19 cellular contexts compared by ENCODE assay signal in genomic region chr17:16877102-16877501, GRCh38.
DNase-seq lines count a peak whose midpoint lies in the region; FAIRE-seq and TF ChIP-seq lines count a peak whose summit lies in the region.
"Had no signal": no experiment of that assay in that cellular context is flagged by ENCODE, and none has a peak within 500 bp of the region (broad histone marks: within the 10 kb centered on the region; RNA-seq: fewer than 3 reads in every experiment).

No MANE protein-coding gene starts in this region.

- no peak for FAIRE-seq in bronchial epithelial cell (lab: Jason Lieb, UNC)
- FAIRE-seq: G401.6, GM12892 had no signal

- TF ChIP-seq POLR2A in testis (IDR thresholded peaks at IDR 0.05): no peak

- H3K27me3 ChIP-seq in bronchial epithelial cell (ENCODE audit: control insufficient read depth, insufficient read depth, low read length) (no peaks in the 10 kb centered on the region), testis (no peaks in the 10 kb centered on the region)

- no peaks in the 10 kb centered on the region for H3K27me3 Mint-ChIP-seq in neural crest cell (ENCODE audit: low read depth)

- no peak overlapping the region for H3K4me3 ChIP-seq in HEK293 (ENCODE audit: low read depth, low read length)
- no peak overlapping the region for H3K4me3 ChIP-seq in bronchial epithelial cell (ENCODE audit: low read depth, low read length)
- H3K4me3 ChIP-seq in testis: no peak overlapping the region
- H3K4me3 ChIP-seq: PC-9 had no signal

- H3K9me3 Mint-ChIP-seq in neural crest cell: peaks cover 5% of the 10 kb centered on the region

- H3K4me1 Mint-ChIP-seq in neural crest cell: no peaks in the 10 kb centered on the region
- H3K4me1 Mint-ChIP-seq: H9 had no signal

- 70 to 81% methylated on average over 1 of the region's 1 CpG for WGBS in testis, 2 donors

- no peak overlapping the region for H3K4me3 Mint-ChIP-seq in neural crest cell
- H3K4me3 Mint-ChIP-seq: H9 had no signal

- H3K27ac ChIP-seq in HEK293 (ENCODE audit: extremely low read depth, low read depth, low read length) (no peak overlapping the region), testis (no peak overlapping the region)
- H3K27ac ChIP-seq: PC-9 had no signal

- CTCF ChIA-PET in HEK293 (lab: Yijun Ruan, JAX): interaction anchor here (0.8 kb wide), 1 partner anchor 43 kb away, joined by 4 read pairs; no protein-coding TSS in a partner anchor

- H3K9me3 ChIP-seq in HEK293 (ENCODE audit: control insufficient read depth, insufficient read depth, low read depth, low read length): no peaks in the 10 kb centered on the region
- no peaks in the 10 kb centered on the region for H3K9me3 ChIP-seq in testis

- TF ChIP-seq CTCF in HEK293 (tag by site-specific recombination; IDR thresholded peaks at IDR 0.05): no peak
- TF ChIP-seq CTCF in bronchial epithelial cell (IDR thresholded peaks at IDR 0.05; ENCODE audit: insufficient read depth, low read length, severe bottlenecking): no peak
- no peak for TF ChIP-seq CTCF in neural crest cell (conservative IDR thresholded peaks at IDR 0.05)
- TF ChIP-seq CTCF in testis (IDR thresholded peaks at IDR 0.05): no peak

- H3K36me3 ChIP-seq in HEK293 (ENCODE audit: control insufficient read depth in 2 of 2, insufficient read depth in 1 of 2, low read length in 2 of 2): no peaks in the 10 kb centered on the region
- no peaks in the 10 kb centered on the region for H3K36me3 ChIP-seq in bronchial epithelial cell (ENCODE audit: control insufficient read depth, insufficient read depth, low read length)
- H3K36me3 ChIP-seq in testis (ENCODE audit: low read depth, missing control alignments): no peaks in the 10 kb centered on the region

- intact Hi-C loops in testis (cut with DNase I; ENCODE audit: low total_unique reads): no loop called here

- peak; percentile 33 for DNase-seq in A172 (ENCODE audit: low spot score)
- peak; percentile 9 for DNase-seq in bronchial epithelial cell (ENCODE audit: low read depth)
- no peak for DNase-seq in neural crest cell (ENCODE audit: low read depth, low spot score)
- no peak for DNase-seq in SKM-1 treated with dmso at 0.1 percent for 144 hours (lab: John Stamatoyannopoulos, UW; ENCODE audit: unreplicated experiment)
- no peak for DNase-seq in amygdala (lab: John Stamatoyannopoulos, UW)
- no peak for DNase-seq in testis
- DNase-seq in stimulated activated CD4-positive, alpha-beta T cell treated with anti-CD3 and anti-CD28 coated beads, Interleukin-15, amount 100 ng/mL, for 24 hours: no peak
- DNase-seq: AML-193, Caco-2, DMS53, H9, NCI-H146, NCI-H2081 treated with DMSO at 0.1 percent for 48 hours, NCI-H2227 treated with DMSO at 0.1 percent for 48 hours, NCI-H69, PC-9 had no signal

- H3K4me1 ChIP-seq in HEK293 (ENCODE audit: control insufficient read depth, insufficient read depth, low read length): no peaks in the 10 kb centered on the region
- no peaks in the 10 kb centered on the region for H3K4me1 ChIP-seq in testis
- H3K4me1 ChIP-seq: Caco-2 had no signal

- POLR2A ChIA-PET in HEK293 (lab: Yijun Ruan, JAX): interaction anchor here (0.6 kb wide), 1 partner anchor 102 kb away, joined by 6 read pairs; no protein-coding TSS in a partner anchor

- no peaks in the 10 kb centered on the region for H3K36me3 Mint-ChIP-seq in neural crest cell (ENCODE audit: low read depth)

- H3K27ac Mint-ChIP-seq in neural crest cell (ENCODE audit: unreplicated experiment): peak overlapping the region; percentile 35
- H3K27ac Mint-ChIP-seq: H9 had no signal

TF ChIP-seq in HEK293, 187 proteins besides CTCF, POLR2A, EP300 and RAD21:
- TF ChIP-seq ZNF677 (tag by site-specific recombination; IDR thresholded peaks at IDR 0.05): no peak
- no peak for TF ChIP-seq SP3 (tag by site-specific recombination; IDR thresholded peaks at IDR 0.05)
- peak; percentile 55 for TF ChIP-seq SETDB1 (IDR thresholded peaks at IDR 0.05; ENCODE audit: insufficient read length, low read length)
- TF ChIP-seq ZBTB10 (tag by site-specific recombination; IDR thresholded peaks at IDR 0.05): no peak
- TF ChIP-seq SCRT1 (tag by site-specific recombination; IDR thresholded peaks at IDR 0.05; ENCODE audit: borderline replicate concordance): no peak
- TF ChIP-seq ZBTB20 (tag by site-specific recombination; IDR thresholded peaks at IDR 0.05): no peak
- TF ChIP-seq ZBTB44 (tag by site-specific recombination; IDR thresholded peaks at IDR 0.05): no peak
- no peak for TF ChIP-seq ZNF48 (tag by site-specific recombination; IDR thresholded peaks at IDR 0.05)
- TF ChIP-seq ZBTB11 (tag by site-specific recombination; conservative IDR thresholded peaks at IDR 0.05; ENCODE audit: low read depth): no peak

Comparison
In these comparisons a context has a peak if more than half of its experiments do, and no peak if none do; other contexts are left out.
1. DNase-seq: peak in A172 (single experiment) and bronchial epithelial cell (single experiment); none in neural crest cell (single experiment), SKM-1 treated with dmso at 0.1 percent for 144 hours (single experiment), amygdala (0 of 56), testis (single experiment) and stimulated activated CD4-positive, alpha-beta T cell treated with anti-CD3 and anti-CD28 coated beads, Interleukin-15, amount 100 ng/mL, for 24 hours (single experiment).